Comparison of ENCODE assay signal across 2 cellular contexts in genomic region chr16:74225278-74225677, GRCh38.
TF ChIP-seq lines count a peak whose summit lies in the region.

No MANE protein-coding gene starts in this region.

TF ChIP-seq in IMR-90, 13 proteins besides CTCF, POLR2A, EP300 and RAD21:
- TF ChIP-seq USF2 (IDR thresholded peaks at IDR 0.05; ENCODE audit: low read depth, low read length) (no peak), RCOR1 (IDR thresholded peaks at IDR 0.05; ENCODE audit: insufficient replicate concordance, low read length) (no peak)

TF ChIP-seq in HEK293T, 16 proteins besides CTCF, POLR2A, EP300 and RAD21:
- TF ChIP-seq HDGF (IDR thresholded peaks at IDR 0.05; ENCODE audit: borderline replicate concordance) (no peak), FOXM1 (IDR thresholded peaks at IDR 0.05; ENCODE audit: borderline replicate concordance) (no peak), FOXK2 (IDR thresholded peaks at IDR 0.05) (no peak), ARNT (IDR thresholded peaks at IDR 0.05) (no peak), TARDBP (IDR thresholded peaks at IDR 0.05) (no peak), ELF4 (IDR thresholded peaks at IDR 0.05) (no peak), BHLHE40 (IDR thresholded peaks at IDR 0.05; ENCODE audit: borderline replicate concordance) (no peak), CTBP1 (IDR thresholded peaks at IDR 0.05; ENCODE audit: borderline replicate concordance) (no peak), FOXA1 (IDR thresholded peaks at IDR 0.05) (no peak)
TF ChIP-seq in HEK293T: peak in this region for 0.
